8 cellular contexts compared by ENCODE assay signal in the genomic region with DNA sequence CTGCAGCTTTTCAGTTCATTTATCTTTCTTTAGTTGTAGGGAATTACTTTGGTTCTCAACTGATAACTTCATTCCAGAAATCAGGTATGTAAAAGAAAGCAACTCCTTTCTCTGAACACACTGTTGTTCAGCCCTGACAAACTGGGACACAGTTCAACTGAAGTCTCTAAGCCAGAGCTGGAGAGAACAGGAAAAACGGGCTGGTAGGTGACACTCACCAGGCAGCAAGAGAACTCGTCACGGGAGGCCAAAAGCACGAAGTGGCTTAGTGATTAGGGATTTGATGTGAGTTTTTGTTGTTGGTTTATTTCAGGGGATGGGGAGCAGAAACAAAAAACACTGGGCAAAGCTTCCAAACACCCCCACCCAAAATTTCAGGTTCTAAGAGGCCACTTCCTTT. TPM values are rescaled to one million over a fixed set of nuclear protein-coding genes. Genes with fewer than 3 reads are reported as not detected.
DNase-seq lines count a peak whose midpoint lies in the region; ATAC-seq, FAIRE-seq and TF ChIP-seq lines count a peak whose summit lies in the region.

No MANE protein-coding gene starts in this region.

- H3K4me3 ChIP-seq in gastroesophageal sphincter (no peak overlapping the region), small intestine (ENCODE audit: low read depth in 1 of 2, low read length in 2 of 2) (no peak overlapping the region)

- peak overlapping the region; percentile 83 for H3K4me3 Mint-ChIP-seq in HFFc6
- no peak overlapping the region for H3K4me3 Mint-ChIP-seq in WTC11

- H3K4me1 ChIP-seq in gastroesophageal sphincter (peaks cover 56 to 100% (median 92%) of the 10 kb centered on the region in 3 donors), small intestine (ENCODE audit: control insufficient read depth in 2 of 2, insufficient read depth in 1 of 2, low read depth in 1 of 2, low read length in 1 of 2) (peaks cover 0 to 5% of the 10 kb centered on the region in 2 donors)

- H3K9me3 Mint-ChIP-seq in HFFc6 (peaks cover 12% of the 10 kb centered on the region), WTC11 (no peaks in the 10 kb centered on the region)

- H3K27me3 Mint-ChIP-seq in HFFc6 (ENCODE audit: insufficient read depth) (peaks cover 89% of the 10 kb centered on the region), WTC11 (ENCODE audit: low read depth) (no peaks in the 10 kb centered on the region)

- H3K4me1 Mint-ChIP-seq in HFFc6 (ENCODE audit: low read depth) = peaks cover 95% of the 10 kb centered on the region
- H3K4me1 Mint-ChIP-seq in WTC11 = peaks cover 80% of the 10 kb centered on the region

- TF ChIP-seq POLR2A in gastroesophageal sphincter (IDR thresholded peaks at IDR 0.05) = no peak

- CTCF ChIA-PET in WTC11 (lab: Charles Lee) = interaction anchor here (0.5 to 3.6 kb wide), 14 partner anchors 10 to 153 kb away, joined by 3 to 16 read pairs (median 6); a partner anchor contains a TSS

- no peak for FAIRE-seq in small intestine (lab: Jason Lieb, UNC)

- DNase-seq in HFFc6 (no peak), WTC11 (ENCODE audit: low spot score) (no peak), small intestine (no peak), hypothalamus (lab: John Stamatoyannopoulos, UW) (no peak), inferior parietal cortex (ENCODE audit: extremely low spot score) (no peak), NCI-H226 (no peak), NCI-H82 treated with DMSO at 0.1 percent for 48 hours (lab: John Stamatoyannopoulos, UW; ENCODE audit: unreplicated experiment) (no peak)

- H3K36me3 ChIP-seq in gastroesophageal sphincter = peaks cover 0 to 41% of the 10 kb centered on the region in 2 donors
- peaks cover 3 to 8% of the 10 kb centered on the region in 2 donors for H3K36me3 ChIP-seq in small intestine (ENCODE audit: control insufficient read depth in 2 of 2, insufficient read depth in 2 of 2, low read length in 2 of 2)

- no peak for ATAC-seq in WTC11
- ATAC-seq in gastroesophageal sphincter = no peak

- no peak for TF ChIP-seq EP300 in gastroesophageal sphincter (IDR thresholded peaks at IDR 0.05)

- H3K36me3 Mint-ChIP-seq in HFFc6 (ENCODE audit: low read depth) = peaks cover 85% of the 10 kb centered on the region
- H3K36me3 Mint-ChIP-seq in WTC11 = peaks cover 36% of the 10 kb centered on the region

- H3K9me3 ChIP-seq in gastroesophageal sphincter (no peaks in the 10 kb centered on the region), small intestine (ENCODE audit: control insufficient read depth, low read depth) (no peaks in the 10 kb centered on the region)

- H3K27me3 ChIP-seq in gastroesophageal sphincter (no peaks in the 10 kb centered on the region), small intestine (ENCODE audit: control insufficient read depth in 2 of 2, insufficient read depth in 2 of 2, low read length in 2 of 2) (no peaks in the 10 kb centered on the region)

- H3K27ac Mint-ChIP-seq in HFFc6 (peak overlapping the region; percentile 99), WTC11 (peak overlapping the region; percentile 99)

- TF ChIP-seq CTCF in HFFc6 (IDR thresholded peaks at IDR 0.05) = no peak
- no peak for TF ChIP-seq CTCF in WTC11 (IDR thresholded peaks at IDR 0.05)
- TF ChIP-seq CTCF in gastroesophageal sphincter (IDR thresholded peaks at IDR 0.05) = no peak

- WGBS in gastroesophageal sphincter (ENCODE audit: low coverage in 1 of 2), 2 donors = 16 to 26% methylated on average over 3 to 4 of the region's 4 CpGs
- 24 to 43% (median 34%) methylated on average over 4 of the region's 4 CpGs for WGBS in small intestine, 3 donors

- POLR2A ChIA-PET in WTC11 (lab: Charles Lee) = interaction anchor here (2.0 to 3.2 kb wide), 2 partner anchors 27 to 77 kb away, joined by 13 to 18 read pairs; no protein-coding TSS in a partner anchor

- H3K27ac ChIP-seq in gastroesophageal sphincter (peak overlapping the region; percentile 99 to 100 (median 100)), small intestine (ENCODE audit: low read depth in 1 of 2, low read length in 1 of 2) (peak overlapping the region; percentile 85 to 90)

TF ChIP-seq in WTC11, 78 proteins besides CTCF, POLR2A, EP300 and RAD21 (continues in another document):
- TF ChIP-seq KAT7 (CRISPR knock-in tag; IDR thresholded peaks at IDR 0.05; ENCODE audit: borderline replicate concordance) (no peak), NR2C2 (CRISPR knock-in tag; IDR thresholded peaks at IDR 0.05) (no peak), HMGA2 (CRISPR knock-in tag; IDR thresholded peaks at IDR 0.05) (no peak), ZNF423 (CRISPR knock-in tag; IDR thresholded peaks at IDR 0.05) (no peak)
- TF ChIP-seq, protein P1, sequence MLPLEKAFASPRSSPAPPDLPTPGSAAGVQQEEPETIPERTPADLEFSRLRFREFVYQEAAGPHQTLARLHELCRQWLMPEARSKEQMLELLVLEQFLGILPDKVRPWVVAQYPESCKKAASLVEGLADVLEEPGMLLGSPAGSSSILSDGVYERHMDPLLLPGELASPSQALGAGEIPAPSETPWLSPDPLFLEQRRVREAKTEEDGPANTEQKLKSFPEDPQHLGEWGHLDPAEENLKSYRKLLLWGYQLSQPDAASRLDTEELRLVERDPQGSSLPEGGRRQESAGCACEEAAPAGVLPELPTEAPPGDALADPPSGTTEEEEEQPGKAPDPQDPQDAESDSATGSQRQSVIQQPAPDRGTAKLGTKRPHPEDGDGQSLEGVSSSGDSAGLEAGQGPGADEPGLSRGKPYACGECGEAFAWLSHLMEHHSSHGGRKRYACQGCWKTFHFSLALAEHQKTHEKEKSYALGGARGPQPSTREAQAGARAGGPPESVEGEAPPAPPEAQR (CRISPR knock-in tag; IDR thresholded peaks at IDR 0.05) = no peak
- TF ChIP-seq, protein P2, sequence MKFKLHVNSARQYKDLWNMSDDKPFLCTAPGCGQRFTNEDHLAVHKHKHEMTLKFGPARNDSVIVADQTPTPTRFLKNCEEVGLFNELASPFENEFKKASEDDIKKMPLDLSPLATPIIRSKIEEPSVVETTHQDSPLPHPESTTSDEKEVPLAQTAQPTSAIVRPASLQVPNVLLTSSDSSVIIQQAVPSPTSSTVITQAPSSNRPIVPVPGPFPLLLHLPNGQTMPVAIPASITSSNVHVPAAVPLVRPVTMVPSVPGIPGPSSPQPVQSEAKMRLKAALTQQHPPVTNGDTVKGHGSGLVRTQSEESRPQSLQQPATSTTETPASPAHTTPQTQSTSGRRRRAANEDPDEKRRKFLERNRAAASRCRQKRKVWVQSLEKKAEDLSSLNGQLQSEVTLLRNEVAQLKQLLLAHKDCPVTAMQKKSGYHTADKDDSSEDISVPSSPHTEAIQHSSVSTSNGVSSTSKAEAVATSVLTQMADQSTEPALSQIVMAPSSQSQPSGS (CRISPR knock-in tag; IDR thresholded peaks at IDR 0.05; ENCODE audit: borderline replicate concordance, low read depth) = no peak
- TF ChIP-seq, protein P3, sequence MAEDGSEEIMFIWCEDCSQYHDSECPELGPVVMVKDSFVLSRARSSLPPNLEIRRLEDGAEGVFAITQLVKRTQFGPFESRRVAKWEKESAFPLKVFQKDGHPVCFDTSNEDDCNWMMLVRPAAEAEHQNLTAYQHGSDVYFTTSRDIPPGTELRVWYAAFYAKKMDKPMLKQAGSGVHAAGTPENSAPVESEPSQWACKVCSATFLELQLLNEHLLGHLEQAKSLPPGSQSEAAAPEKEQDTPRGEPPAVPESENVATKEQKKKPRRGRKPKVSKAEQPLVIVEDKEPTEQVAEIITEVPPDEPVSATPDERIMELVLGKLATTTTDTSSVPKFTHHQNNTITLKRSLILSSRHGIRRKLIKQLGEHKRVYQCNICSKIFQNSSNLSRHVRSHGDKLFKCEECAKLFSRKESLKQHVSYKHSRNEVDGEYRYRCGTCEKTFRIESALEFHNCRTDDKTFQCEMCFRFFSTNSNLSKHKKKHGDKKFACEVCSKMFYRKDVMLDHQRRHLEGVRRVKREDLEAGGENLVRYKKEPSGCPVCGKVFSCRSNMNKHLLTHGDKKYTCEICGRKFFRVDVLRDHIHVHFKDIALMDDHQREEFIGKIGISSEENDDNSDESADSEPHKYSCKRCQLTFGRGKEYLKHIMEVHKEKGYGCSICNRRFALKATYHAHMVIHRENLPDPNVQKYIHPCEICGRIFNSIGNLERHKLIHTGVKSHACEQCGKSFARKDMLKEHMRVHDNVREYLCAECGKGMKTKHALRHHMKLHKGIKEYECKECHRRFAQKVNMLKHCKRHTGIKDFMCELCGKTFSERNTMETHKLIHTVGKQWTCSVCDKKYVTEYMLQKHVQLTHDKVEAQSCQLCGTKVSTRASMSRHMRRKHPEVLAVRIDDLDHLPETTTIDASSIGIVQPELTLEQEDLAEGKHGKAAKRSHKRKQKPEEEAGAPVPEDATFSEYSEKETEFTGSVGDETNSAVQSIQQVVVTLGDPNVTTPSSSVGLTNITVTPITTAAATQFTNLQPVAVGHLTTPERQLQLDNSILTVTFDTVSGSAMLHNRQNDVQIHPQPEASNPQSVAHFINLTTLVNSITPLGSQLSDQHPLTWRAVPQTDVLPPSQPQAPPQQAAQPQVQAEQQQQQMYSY (CRISPR knock-in tag; IDR thresholded peaks at IDR 0.05) = no peak
- TF ChIP-seq, protein P4, sequence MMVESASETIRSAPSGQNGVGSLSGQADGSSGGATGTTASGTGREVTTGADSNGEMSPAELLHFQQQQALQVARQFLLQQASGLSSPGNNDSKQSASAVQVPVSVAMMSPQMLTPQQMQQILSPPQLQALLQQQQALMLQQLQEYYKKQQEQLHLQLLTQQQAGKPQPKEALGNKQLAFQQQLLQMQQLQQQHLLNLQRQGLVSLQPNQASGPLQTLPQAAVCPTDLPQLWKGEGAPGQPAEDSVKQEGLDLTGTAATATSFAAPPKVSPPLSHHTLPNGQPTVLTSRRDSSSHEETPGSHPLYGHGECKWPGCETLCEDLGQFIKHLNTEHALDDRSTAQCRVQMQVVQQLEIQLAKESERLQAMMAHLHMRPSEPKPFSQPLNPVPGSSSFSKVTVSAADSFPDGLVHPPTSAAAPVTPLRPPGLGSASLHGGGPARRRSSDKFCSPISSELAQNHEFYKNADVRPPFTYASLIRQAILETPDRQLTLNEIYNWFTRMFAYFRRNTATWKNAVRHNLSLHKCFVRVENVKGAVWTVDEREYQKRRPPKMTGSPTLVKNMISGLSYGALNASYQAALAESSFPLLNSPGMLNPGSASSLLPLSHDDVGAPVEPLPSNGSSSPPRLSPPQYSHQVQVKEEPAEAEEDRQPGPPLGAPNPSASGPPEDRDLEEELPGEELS (CRISPR knock-in tag; IDR thresholded peaks at IDR 0.05) = no peak

RNA-seq across cellular contexts. Expression of a gene that starts 54.1 kb away (rescaled TPM):
- total RNA-seq in HFFc6 (2021; fragmentation: NEBNext Ultra II Directional; extraction: Animal tissue kit (Norgen Biotek cat#: 25700)) = 1,000 to 10,000 TPM in 2 of 6 experiments, 100 to 1,000 TPM in 4; 881 to 1,084 (median 937) TPM
- 272 to 288 TPM (median 277 TPM) in 3 replicates for total RNA-seq in WTC11 (2021)
- total RNA-seq in gastroesophageal sphincter = 100 to 1,000 TPM; 304 to 366 (median 322) TPM
- polyA plus RNA-seq in small intestine = 100 to 1,000 TPM in 2 of 3 donors, 10 to 100 TPM in 1; 95.4 to 156 (median 130) TPM
